In genomic region chr19:802888-803561, GRCh38 we compare ENCODE assay signal across 1 cellular context.
TF ChIP-seq lines count a peak whose summit lies in the region.

No MANE protein-coding gene starts in this region.

TF ChIP-seq in HCT116, 20 proteins besides CTCF, POLR2A, EP300 and RAD21 (continued from another document):
- TF ChIP-seq SIN3A (IDR thresholded peaks at IDR 0.05; ENCODE audit: low read depth) (no peak), JUND (IDR thresholded peaks at IDR 0.05) (no peak), REST (IDR thresholded peaks at IDR 0.05; ENCODE audit: low read depth) (no peak), ZBTB33 (IDR thresholded peaks at IDR 0.05; ENCODE audit: extremely low read depth, insufficient replicate concordance, low read length) (no peak), YY1 (IDR thresholded peaks at IDR 0.05; ENCODE audit: extremely low read depth, insufficient replicate concordance, low read depth, low read length) (no peak), EGR1 (IDR thresholded peaks at IDR 0.05; ENCODE audit: low read depth) (no peak), POLR2AphosphoS5 (IDR thresholded peaks at IDR 0.05; ENCODE audit: low read depth, low read length) (no peak; the same call in 1 of the 2 replicates), CBX3 (IDR thresholded peaks at IDR 0.05; ENCODE audit: low read depth) (no peak), ZNF274 (IDR thresholded peaks at IDR 0.05; ENCODE audit: low read depth, low read length) (no peak), EZH2phosphoT487 (IDR thresholded peaks at IDR 0.05; ENCODE audit: borderline replicate concordance) (no peak), SRF (IDR thresholded peaks at IDR 0.05; ENCODE audit: low read depth) (no peak), EZH2 (IDR thresholded peaks at IDR 0.05) (no peak), SP1 (IDR thresholded peaks at IDR 0.05; ENCODE audit: low read depth) (no peak)
- TF ChIP-seq, protein P1, sequence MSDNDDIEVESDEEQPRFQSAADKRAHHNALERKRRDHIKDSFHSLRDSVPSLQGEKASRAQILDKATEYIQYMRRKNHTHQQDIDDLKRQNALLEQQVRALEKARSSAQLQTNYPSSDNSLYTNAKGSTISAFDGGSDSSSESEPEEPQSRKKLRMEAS (IDR thresholded peaks at IDR 0.05): no peak
